ENCODE assay signal across 29 cellular contexts in genomic region chr12:65938807-65939206, GRCh38.
DNase-seq lines count a peak whose midpoint lies in the region; ATAC-seq, FAIRE-seq and TF ChIP-seq lines count a peak whose summit lies in the region.
"Had no signal": no experiment of that assay in that cellular context is flagged by ENCODE, and none has a peak within 500 bp of the region (broad histone marks: within the 10 kb centered on the region; RNA-seq: fewer than 3 reads in every experiment).

No MANE protein-coding gene starts in this region.

- POLR2A ChIA-PET in SK-N-SH (lab: Yijun Ruan, JAX) (no interaction called here), endothelial cell of umbilical vein (lab: Charles Lee) (no interaction called here)
- POLR2A ChIA-PET in naive thymus-derived CD8-positive, alpha-beta T cell (lab: Charles Lee), result no interaction called here

- no peak overlapping the region for H3K27ac Mint-ChIP-seq in naive thymus-derived CD8-positive, alpha-beta T cell
- H3K27ac Mint-ChIP-seq in activated T-cell treated with anti-CD3 and anti-CD28 coated beads, Interleukin-2, amount 50 U/mL, for 24 hours, result no peak overlapping the region
- H3K27ac Mint-ChIP-seq: activated CD4-positive, alpha-beta memory T cell treated with anti-CD3 and anti-CD28 coated beads for 36 hours; B cell; brain; CD8-positive, alpha-beta T cell; nephron progenitor cell; T-helper 17 cell had no signal

- H3K9me3 Mint-ChIP-seq in naive thymus-derived CD8-positive, alpha-beta T cell, result no peaks in the 10 kb centered on the region
- no peaks in the 10 kb centered on the region for H3K9me3 Mint-ChIP-seq in activated T-cell treated with anti-CD3 and anti-CD28 coated beads, Interleukin-2, amount 50 U/mL, for 24 hours
- H3K9me3 Mint-ChIP-seq: activated CD4-positive, alpha-beta memory T cell treated with anti-CD3 and anti-CD28 coated beads for 36 hours; brain; CD8-positive, alpha-beta T cell; nephron progenitor cell had no signal

- peaks cover 2 to 83% of the 10 kb centered on the region in 2 experiments for H3K4me1 ChIP-seq in SK-N-SH (ENCODE audit: control insufficient read depth in 1 of 2, insufficient read depth in 2 of 2, low read depth in 1 of 2, low read length in 1 of 2)
- peaks cover 70% of the 10 kb centered on the region for H3K4me1 ChIP-seq in endothelial cell of umbilical vein (ENCODE audit: control insufficient read depth, extremely low read depth, insufficient read depth, low read length)

- no peaks in the 10 kb centered on the region for H3K36me3 Mint-ChIP-seq in naive thymus-derived CD8-positive, alpha-beta T cell
- no peaks in the 10 kb centered on the region for H3K36me3 Mint-ChIP-seq in activated T-cell treated with anti-CD3 and anti-CD28 coated beads, Interleukin-2, amount 50 U/mL, for 24 hours (ENCODE audit: low read depth)
- H3K36me3 Mint-ChIP-seq: activated CD4-positive, alpha-beta memory T cell treated with anti-CD3 and anti-CD28 coated beads for 36 hours; brain; CD8-positive, alpha-beta T cell had no signal

- no peak for ATAC-seq in SK-N-SH treated with all-trans-retinoic acid at 6 μM for 48 hours
- no peak for ATAC-seq in naive thymus-derived CD8-positive, alpha-beta T cell
- ATAC-seq: CD8-positive, alpha-beta T cell; gastroesophageal sphincter; T-helper 17 cell had no signal

- H3K27me3 ChIP-seq in SK-N-SH (ENCODE audit: insufficient read depth) (no peaks in the 10 kb centered on the region), endothelial cell of umbilical vein (ENCODE audit: control insufficient read depth in 2 of 2, insufficient read depth in 2 of 2, low read length in 2 of 2) (no peaks in the 10 kb centered on the region)
- H3K27me3 ChIP-seq: gastroesophageal sphincter, ovary had no signal

- FAIRE-seq in endothelial cell of umbilical vein (lab: Jason Lieb, UNC), result no peak
- FAIRE-seq: endometrium, small intestine had no signal

- H4K20me1 ChIP-seq in SK-N-SH (ENCODE audit: insufficient read depth) (peaks cover 65% of the 10 kb centered on the region), endothelial cell of umbilical vein (replicated peaks; ENCODE audit: control insufficient read depth, extremely low read depth, insufficient read depth, low read length) (no peaks in the 10 kb centered on the region)

- no peak overlapping the region for H3K4me3 Mint-ChIP-seq in naive thymus-derived CD8-positive, alpha-beta T cell
- H3K4me3 Mint-ChIP-seq in activated T-cell treated with anti-CD3 and anti-CD28 coated beads, Interleukin-2, amount 50 U/mL, for 24 hours, result no peak overlapping the region
- H3K4me3 Mint-ChIP-seq: activated CD4-positive, alpha-beta memory T cell treated with anti-CD3 and anti-CD28 coated beads for 36 hours; B cell; brain; CD8-positive, alpha-beta T cell; nephron progenitor cell; T-helper 17 cell had no signal

- WGBS in SK-N-SH (ENCODE audit: low lambda C conversion rate), result 27% methylated on average over 4 of the region's 4 CpGs

- no peak for TF ChIP-seq CTCF in SK-N-SH (IDR thresholded peaks at IDR 0.05)
- no peak for TF ChIP-seq CTCF in NB4 (IDR thresholded peaks at IDR 0.05; ENCODE audit: low read depth, low read length)
- no peak for TF ChIP-seq CTCF in endothelial cell of umbilical vein (IDR thresholded peaks at IDR 0.05; ENCODE audit: extremely low read depth in 1 of 2, insufficient read depth in 1 of 2, low read depth in 1 of 2, low read length in 2 of 2)

- CTCF ChIA-PET in SK-N-SH (lab: Yijun Ruan, JAX), result no interaction called here
- CTCF ChIA-PET in endothelial cell of umbilical vein (lab: Charles Lee), result interaction anchor here (0.8 to 1.1 kb wide), 3 partner anchors 10 to 34 kb away, joined by 3 to 5 read pairs (median 3); no protein-coding TSS in a partner anchor

- TF ChIP-seq POLR2A in NB4 (IDR thresholded peaks at IDR 0.05; ENCODE audit: extremely low read depth, insufficient read length) (no peak), endothelial cell of umbilical vein (IDR thresholded peaks at IDR 0.05; ENCODE audit: low read depth, low read length) (no peak)

- intact Hi-C loops in endothelial cell of umbilical vein (cut with micrococcal nuclease), result no loop called here

- H3K4me1 Mint-ChIP-seq in naive thymus-derived CD8-positive, alpha-beta T cell, result peaks cover 0 to 8% (median 0%) of the 10 kb centered on the region in 4 donors
- H3K4me1 Mint-ChIP-seq in activated T-cell treated with anti-CD3 and anti-CD28 coated beads, Interleukin-2, amount 50 U/mL, for 24 hours (ENCODE audit: low read depth), result no peaks in the 10 kb centered on the region
- H3K4me1 Mint-ChIP-seq: T-helper 17 cell had no signal

- peaks cover 3 to 25% (median 10%) of the 10 kb centered on the region in 5 donors for H3K27me3 Mint-ChIP-seq in naive thymus-derived CD8-positive, alpha-beta T cell
- H3K27me3 Mint-ChIP-seq in activated T-cell treated with anti-CD3 and anti-CD28 coated beads, Interleukin-2, amount 50 U/mL, for 24 hours, result peaks cover 26% of the 10 kb centered on the region
- H3K27me3 Mint-ChIP-seq: brain had no signal

- H3K79me2 ChIP-seq in SK-N-SH (ENCODE audit: insufficient read depth) (peaks cover 86% of the 10 kb centered on the region), endothelial cell of umbilical vein (ENCODE audit: control insufficient read depth, insufficient read depth, low read length) (peaks cover 60% of the 10 kb centered on the region)

- TF ChIP-seq RAD21 in SK-N-SH (IDR thresholded peaks at IDR 0.05; ENCODE audit: low read length), result no peak

- H3K36me3 ChIP-seq in SK-N-SH (replicated peaks in 1 of 2; ENCODE audit: control insufficient read depth in 1 of 2, insufficient read depth in 2 of 2, low read length in 1 of 2) (peaks cover 2 to 54% of the 10 kb centered on the region in 2 experiments), endothelial cell of umbilical vein (ENCODE audit: control insufficient read depth in 2 of 2, extremely low read depth in 1 of 2, insufficient read depth in 2 of 2, low read length in 2 of 2) (peaks cover 0 to 2% of the 10 kb centered on the region in 2 experiments)
- H3K36me3 ChIP-seq: gastroesophageal sphincter, ovary had no signal

- H3K9ac ChIP-seq in SK-N-SH (no peak overlapping the region), endothelial cell of umbilical vein (replicated peaks; ENCODE audit: extremely low read depth, insufficient read depth, low read length) (no peak overlapping the region)
- H3K9ac ChIP-seq: GM23248 had no signal

- no peak overlapping the region for H2AFZ ChIP-seq in SK-N-SH (ENCODE audit: low read depth)
- no peak overlapping the region for H2AFZ ChIP-seq in endothelial cell of umbilical vein (ENCODE audit: low read depth, low read length)
- H2AFZ ChIP-seq: GM23248 had no signal

- DNase-seq in SK-N-SH, result no peak
- DNase-seq in NB4 (ENCODE audit: low read depth), result peak; percentile 34
- no peak for DNase-seq in endothelial cell of umbilical vein (ENCODE audit: low read depth, low spot score)
- DNase-seq in naive thymus-derived CD8-positive, alpha-beta T cell, result no peak
- DNase-seq in NCI-H510A treated with DMSO at 0.1 percent for 48 hours (lab: John Stamatoyannopoulos, UW), result no peak
- no peak for DNase-seq in NCI-H524 treated with DMSO at 0.1 percent for 48 hours (lab: John Stamatoyannopoulos, UW)
- DNase-seq in activated T-cell treated with anti-CD3 and anti-CD28 coated beads, Interleukin-2, amount 50 U/mL, for 24 hours, result no peak
- DNase-seq: activated CD4-positive, alpha-beta memory T cell treated with anti-CD3 and anti-CD28 coated beads for 36 hours; activated CD4-positive, CD25-positive, alpha-beta regulatory T cell treated with anti-CD3 and anti-CD28 coated beads, Interleukin-2, amount 50 U/mL, for 72 hours; activated naive CD4-positive, alpha-beta T cell; CD8-positive, alpha-beta T cell; cerebellar nuclear complex; GM23248; hypothalamus; mammary epithelial cell; NCI-H2029; NCI-H2227 treated with DMSO at 0.1 percent for 48 hours; NCI-H748 treated with DMSO at 0.1 percent for 48 hours; nephron progenitor cell; ovary; RPMI8226; small intestine; stimulated activated naive CD4-positive, alpha-beta T cell; T-helper 17 cell had no signal

- dilution Hi-C loops in endothelial cell of umbilical vein (cut with MboI; ENCODE audit: extremely low pct_ligation_motif_present, low sequenced_read_pairs), result no loop called here

- H3K4me3 ChIP-seq in SK-N-SH (ENCODE audit: low read depth in 2 of 2, low read length in 1 of 2) (no peak overlapping the region), NB4 (ENCODE audit: low read depth, low read length) (no peak overlapping the region), endothelial cell of umbilical vein (replicated peaks in 1 of 3; ENCODE audit: insufficient read depth in 1 of 3, low read depth in 1 of 3, low read length in 3 of 3) (no peak overlapping the region)
- H3K4me3 ChIP-seq: gastroesophageal sphincter, GM23248, ovary had no signal

- BruUV-seq in endothelial cell of umbilical vein (replicated peaks; lab: Mats Ljungman, UMichigan), result no TSS peak

- H3K9me3 ChIP-seq in SK-N-SH (no peaks in the 10 kb centered on the region), endothelial cell of umbilical vein (replicated peaks; ENCODE audit: control insufficient read depth, insufficient read depth, low read length) (no peaks in the 10 kb centered on the region)
- H3K9me3 ChIP-seq: gastroesophageal sphincter, ovary had no signal

- peak overlapping the region; percentile 32; the same call in 1 of the 2 replicates for H3K4me2 ChIP-seq in SK-N-SH
- no peak overlapping the region for H3K4me2 ChIP-seq in endothelial cell of umbilical vein (ENCODE audit: insufficient read depth, low read length)

- H3F3A ChIP-seq in SK-N-SH (replicated peaks; ENCODE audit: insufficient read depth), result peaks cover 98% of the 10 kb centered on the region

- no peaks in the 10 kb centered on the region for H3K9me1 ChIP-seq in endothelial cell of umbilical vein (replicated peaks; ENCODE audit: control insufficient read depth, extremely low read depth, insufficient read depth, low read length)

- H3K9me2 ChIP-seq in SK-N-SH, result no peaks in the 10 kb centered on the region

- no peak for TF ChIP-seq EP300 in SK-N-SH (IDR thresholded peaks at IDR 0.05; ENCODE audit: borderline replicate concordance in 1 of 2, low read depth in 1 of 2, low read length in 1 of 2)

- H3K27ac ChIP-seq in SK-N-SH (ENCODE audit: low read depth in 2 of 2, low read length in 1 of 2) (peak overlapping the region; percentile 92 to 97; a peak in 3 of 4 replicates), endothelial cell of umbilical vein (ENCODE audit: insufficient read depth, low read depth, low read length) (no peak overlapping the region)
- H3K27ac ChIP-seq: gastroesophageal sphincter, ovary had no signal

TF ChIP-seq in SK-N-SH, 30 proteins besides CTCF, POLR2A, EP300 and RAD21 (continues in another document):
- TF ChIP-seq MEF2A (IDR thresholded peaks at IDR 0.05; ENCODE audit: borderline replicate concordance, low read depth), result no peak

TF ChIP-seq in SK-N-SH treated with all-trans-retinoic acid at 6 μM for 48 hours, 23 proteins besides CTCF, POLR2A, EP300 and RAD21 (continues in another document):
- no peak for TF ChIP-seq SNAI2 (CRISPR knock-in tag; IDR thresholded peaks at IDR 0.05)

TF ChIP-seq in endothelial cell of umbilical vein, 7 proteins besides CTCF, POLR2A, EP300 and RAD21 (continues in another document):
- TF ChIP-seq MAX (IDR thresholded peaks at IDR 0.05; ENCODE audit: insufficient read depth, insufficient read length), result no peak
- no peak for TF ChIP-seq GATA2 (IDR thresholded peaks at IDR 0.05; ENCODE audit: insufficient read depth, insufficient read length, low read depth, low read length)
